ENCODE assay signal across 8 cellular contexts in genomic region chr19:1876494-1877279, GRCh38. TPM values are rescaled to one million over a fixed set of nuclear protein-coding genes. Genes with fewer than 3 reads are reported as not detected.
DNase-seq lines count a peak whose midpoint lies in the region; ATAC-seq, FAIRE-seq and TF ChIP-seq lines count a peak whose summit lies in the region.
"Not testable (repeated sequence)": the region's sequence is repeated elsewhere in the genome, so short reads cannot be mapped to it uniquely, and the experiment has no call there.

No MANE protein-coding gene starts in this region.

- H3K14ac ChIP-seq in mesenchymal stem cell (ENCODE audit: low read length in 2 of 2), result peak overlapping the region in 1 of 2 experiments; percentile 73

- not testable (repeated sequence) for BruUV-seq in GM12878 (replicated peaks; lab: Mats Ljungman, UMichigan)

- not testable (repeated sequence) for FAIRE-seq in GM12878 (lab: Jason Lieb, UNC)

- H3K4me2 ChIP-seq in GM12878 (ENCODE audit: control insufficient read depth, insufficient read depth) (peak overlapping the region; percentile 64), mesenchymal stem cell (ENCODE audit: low read length, poor library complexity, severe bottlenecking) (peak overlapping the region; percentile 69)

- H3K23ac ChIP-seq in mesenchymal stem cell (ENCODE audit: low read length in 2 of 2), result peak overlapping the region; percentile 49 to 100

- H3K9me3 Mint-ChIP-seq in T-helper 1 cell treated with Interleukin-12 subunit alpha and Interleukin-12 subunit beta and Interleukin-4 antibody, amounts not matched to agents 30 μg/mL and 1 μg/mL, for 36 hours, result not testable (repeated sequence)

- H3K18ac ChIP-seq in mesenchymal stem cell (ENCODE audit: low read depth in 1 of 2, low read length in 2 of 2), result peak overlapping the region; percentile 79 to 81

- peak overlapping the region; percentile 87 for H3K27ac Mint-ChIP-seq in T-helper 1 cell treated with Interleukin-12 subunit alpha and Interleukin-12 subunit beta and Interleukin-4 antibody, amounts not matched to agents 30 μg/mL and 1 μg/mL, for 36 hours

- not testable (repeated sequence) for TF ChIP-seq RAD21 in GM12878 (IDR thresholded peaks at IDR 0.05; ENCODE audit: insufficient read depth, low read depth, low read length)

- H2BK15ac ChIP-seq in mesenchymal stem cell (ENCODE audit: low read depth, poor library complexity, severe bottlenecking), result peak overlapping the region; percentile 73

- H3K4me3 ChIP-seq in AG04450 (ENCODE audit: low read depth, low read length) (peak overlapping the region; percentile 99), GM12878 (peak overlapping the region; percentile 60; the same call in 1 of the 2 replicates), fibroblast of villous mesenchyme (ENCODE audit: low read depth, low read length) (peak overlapping the region; percentile 85), mesenchymal stem cell (ENCODE audit: insufficient read depth in 1 of 2, low read depth in 1 of 2, low read length in 2 of 2) (peak overlapping the region; percentile 75 to 98), skeletal muscle cell (ENCODE audit: low read depth, low read length) (peak overlapping the region; percentile 99)

- not testable (repeated sequence) for H3K27me3 Mint-ChIP-seq in T-helper 1 cell treated with Interleukin-12 subunit alpha and Interleukin-12 subunit beta and Interleukin-4 antibody, amounts not matched to agents 30 μg/mL and 1 μg/mL, for 36 hours (ENCODE audit: low read depth)

- peak overlapping the region; percentile 11 for H3K27ac ChIP-seq in AG04450 (ENCODE audit: low read depth, low read length)
- peak overlapping the region; percentile 93 for H3K27ac ChIP-seq in GM12878 (ENCODE audit: control insufficient read depth, insufficient read depth)
- peak overlapping the region; percentile 8 for H3K27ac ChIP-seq in mesenchymal stem cell (ENCODE audit: low read length, poor library complexity, severe bottlenecking)

- SMC1A ChIA-PET in GM12878 (lab: Charles Lee; ENCODE audit: uncharacterized antibody, unreplicated experiment), result interaction anchor here (0.5 to 1.2 kb wide), 3 partner anchors 18 to 294 kb away, joined by 3 read pairs; no protein-coding TSS in a partner anchor

- H2BK120ac ChIP-seq in mesenchymal stem cell (ENCODE audit: low read depth, low read length), result peak overlapping the region; percentile 64

- RAD21 ChIA-PET in GM12878 (lab: Charles Lee; ENCODE audit: unreplicated experiment), result interaction anchor here (0.6 to 1.7 kb wide), 5 partner anchors 9 to 27 kb away, joined by 3 to 8 read pairs (median 4); partner anchors contain the start of gene ABHD17A

- not testable (repeated sequence) for TF ChIP-seq CTCF in AG04450 (IDR thresholded peaks at IDR 0.05; ENCODE audit: low read depth, low read length)
- 0 out of 6 replicates have a peak, but pooled peaks of 1 of the 3 experiments have one; percentile 5 for TF ChIP-seq CTCF in GM12878 (IDR thresholded peaks at IDR 0.05 in 2 of 3, conservative IDR thresholded peaks at IDR 0.05 in 1 of 3; ENCODE audit: control insufficient read depth in 2 of 3, extremely low read depth in 1 of 3, insufficient read depth in 1 of 3, low read depth in 3 of 3, low read length in 3 of 3)
- peak; percentile 5 for TF ChIP-seq CTCF in fibroblast of villous mesenchyme (IDR thresholded peaks at IDR 0.05; ENCODE audit: insufficient read depth, low read depth, low read length)

- not testable (repeated sequence) for H3K9me3 ChIP-seq in AG04450 (ENCODE audit: control insufficient read depth, insufficient read depth, low read length); GM12878 (replicated peaks; ENCODE audit: control insufficient read depth, insufficient read depth, low read length); mesenchymal stem cell (ENCODE audit: control insufficient read depth, low read length)

- peak overlapping the region; percentile 52; the same call in 1 of the 2 replicates for H3K9ac ChIP-seq in GM12878 (ENCODE audit: control insufficient read depth, insufficient read depth, low read length)
- peak overlapping the region; percentile 98 for H3K9ac ChIP-seq in mesenchymal stem cell (ENCODE audit: low read length)

- peak overlapping the region; percentile 90 for H3K4ac ChIP-seq in mesenchymal stem cell (ENCODE audit: low read depth in 1 of 2, low read length in 2 of 2)

- not testable (repeated sequence) for H3K4me1 ChIP-seq in GM12878 (ENCODE audit: control insufficient read depth, insufficient read depth, low read length)
- H3K4me1 ChIP-seq in mesenchymal stem cell (ENCODE audit: control insufficient read depth, insufficient read depth, low read depth, low read length), result peaks cover 22% of the 10 kb centered on the region

- H3K4me3 Mint-ChIP-seq in T-helper 1 cell treated with Interleukin-12 subunit alpha and Interleukin-12 subunit beta and Interleukin-4 antibody, amounts not matched to agents 30 μg/mL and 1 μg/mL, for 36 hours, result peak overlapping the region; percentile 86

- peak overlapping the region; percentile 81 for H2AK5ac ChIP-seq in mesenchymal stem cell (ENCODE audit: low read length, severe bottlenecking)

- in situ Hi-C loops in GM12878 (cut with MboI), result not testable (repeated sequence)

- peak; percentile 7 for ATAC-seq in GM19397 (IDR thresholded peaks at IDR 0.05; ENCODE audit: unreplicated experiment)
- ATAC-seq in HG03460 (IDR thresholded peaks at IDR 0.05; ENCODE audit: unreplicated experiment), result peak; percentile 7
- peak; percentile 14 for ATAC-seq in GM12878

- POLR2A ChIA-PET in AG04450 (lab: Yijun Ruan, JAX) (interaction anchor here (0.5 to 1.3 kb wide), 4 partner anchors 8 to 44 kb away, joined by 3 to 19 read pairs (median 8); partner anchors contain the start of gene ABHD17A), GM12878 (lab: Charles Lee) (interaction anchor here (0.6 to 2.4 kb wide), 9 partner anchors 9 to 176 kb away, joined by 3 to 15 read pairs (median 4); partner anchors contain the start of gene ABHD17A)

- H3K79me1 ChIP-seq in mesenchymal stem cell (replicated peaks; ENCODE audit: low read length, poor library complexity, severe bottlenecking), result peaks cover 22% of the 10 kb centered on the region

- not testable (repeated sequence) for H3K36me3 ChIP-seq in GM12878 (ENCODE audit: control insufficient read depth in 2 of 2, insufficient read depth in 2 of 2, low read length in 1 of 2)
- peaks cover 0 to 45% of the 10 kb centered on the region in 2 experiments for H3K36me3 ChIP-seq in mesenchymal stem cell (ENCODE audit: control insufficient read depth in 1 of 2, insufficient read depth in 2 of 2, low read depth in 1 of 2, low read length in 2 of 2)

- H4K8ac ChIP-seq in mesenchymal stem cell (ENCODE audit: low read length), result peak overlapping the region; percentile 99

- 48% methylated on average over 29 of the region's 53 CpGs for WGBS in GM12878 (ENCODE audit: insufficient coverage, insufficient replicate concordance, low lambda C conversion rate, missing lambda C conversion rate)
- WGBS in mesenchymal stem cell, result 28% methylated on average over 33 of the region's 53 CpGs

- H2BK5ac ChIP-seq in mesenchymal stem cell (ENCODE audit: low read depth, low read length, poor library complexity, severe bottlenecking), result peak overlapping the region; percentile 36

- H2AFZ ChIP-seq in GM12878 (ENCODE audit: control insufficient read depth, low read depth, low read length), result peak overlapping the region; percentile 53
- H2AFZ ChIP-seq in mesenchymal stem cell (ENCODE audit: low read depth, low read length), result peak overlapping the region; percentile 29

- intact Hi-C loops in GM12878 (cut with micrococcal nuclease; ENCODE audit: unreplicated experiment), result not testable (repeated sequence)

- H2BK12ac ChIP-seq in mesenchymal stem cell (ENCODE audit: low read length in 2 of 2), result peak overlapping the region; percentile 84 to 96

- H3K27me3 ChIP-seq in AG04450 (ENCODE audit: control insufficient read depth, insufficient read depth, low read length); GM12878 (replicated peaks in 1 of 2; ENCODE audit: control insufficient read depth in 2 of 2, insufficient read depth in 2 of 2, low read length in 1 of 2); mesenchymal stem cell (ENCODE audit: control insufficient read depth in 1 of 2, insufficient read depth in 1 of 2, low read length in 2 of 2): not testable (repeated sequence)

- H4K20me1 ChIP-seq in GM12878 (ENCODE audit: control insufficient read depth, insufficient read depth), result not testable (repeated sequence)

- peaks cover 18% of the 10 kb centered on the region for H3K36me3 Mint-ChIP-seq in T-helper 1 cell treated with Interleukin-12 subunit alpha and Interleukin-12 subunit beta and Interleukin-4 antibody, amounts not matched to agents 30 μg/mL and 1 μg/mL, for 36 hours (ENCODE audit: low read depth)

- TF ChIP-seq EP300 in GM12878 (IDR thresholded peaks at IDR 0.05; ENCODE audit: borderline replicate concordance in 1 of 2, control insufficient read depth in 1 of 2, low read depth in 2 of 2, low read length in 2 of 2), result not testable (repeated sequence)

- TF ChIP-seq POLR2A in GM12878 (IDR thresholded peaks at IDR 0.05; ENCODE audit: low read depth, low read length), result not testable (repeated sequence)

- H3K4me1 Mint-ChIP-seq in T-helper 1 cell treated with Interleukin-12 subunit alpha and Interleukin-12 subunit beta and Interleukin-4 antibody, amounts not matched to agents 30 μg/mL and 1 μg/mL, for 36 hours (ENCODE audit: low read depth), result peaks cover 17% of the 10 kb centered on the region

- CTCF ChIA-PET in AG04450 (lab: Charles Lee), result not testable (repeated sequence)
- CTCF ChIA-PET in GM12878 (lab: Yijun Ruan, JAX), result interaction anchor here (0.8 to 3.2 kb wide), 6 partner anchors 11 to 28 kb away, joined by 3 to 19 read pairs (median 6); partner anchors contain the start of gene REXO1

- peaks cover 39% of the 10 kb centered on the region for H3K79me2 ChIP-seq in GM12878 (ENCODE audit: control insufficient read depth, insufficient read depth, low read length)

- peak overlapping the region; percentile 95 for H4K91ac ChIP-seq in mesenchymal stem cell (ENCODE audit: low read length)

- DNase-seq in AG04450 (ENCODE audit: low read depth, low spot score); GM12878 (ENCODE audit: low read depth, low spot score); fibroblast of villous mesenchyme (ENCODE audit: low read depth); mesenchymal stem cell; skeletal muscle cell (ENCODE audit: low read depth): not testable (repeated sequence)

RNA-seq across cellular contexts. Expression of gene ABHD17A, which starts 8.6 kb away (rescaled TPM):
- polyA plus RNA-seq in AG04450 (2011; rRNA removed), result 30.8 and 54.5 TPM in 2 replicates
- polyA minus RNA-seq in AG04450 (2011; rRNA and poly(A)+ RNA removed), result 8.1 TPM in 2 replicates
- total RNA-seq in GM12878 (2013; cell fraction: nucleolus; rRNA removed), result 25.8 and 29.5 TPM in 2 replicates
- total RNA-seq in GM12878 (2014; rRNA removed), result 109 and 126 TPM in 2 replicates
- total RNA-seq in GM12878 (2014; rRNA removed; fragmentation: Illumina TruSeq; extraction: Trizol), result 5.6 and 7.0 TPM in 2 replicates
- 72.6 and 77.6 TPM in 2 replicates for total RNA-seq in GM12878 (2021)
- 8.6 TPM for polyA plus RNA-seq in GM12878 (2011; ENCODE audit: low read depth)
- polyA plus RNA-seq in GM12878 (2011; rRNA removed), result 7.7 and 25.3 TPM in 2 replicates
- 45.6 and 92.1 TPM in 2 replicates for polyA plus RNA-seq in GM12878 (2011; cell fraction: cytosol; rRNA removed)
- polyA plus RNA-seq in GM12878 (2011; cell fraction: nucleus; rRNA removed), result 158 and 188 TPM in 2 replicates
- polyA plus RNA-seq in GM12878 (2012), result 36.2 and 44.0 TPM in 2 replicates
- polyA plus RNA-seq in GM12878 (2014; fragmentation: Illumina TruSeq; extraction: Trizol), result 0.87 and 2.5 TPM in 2 replicates
- under 1 TPM in 1 of 2 experiments, not detected in 1; 0.13 TPM for polyA plus RNA-seq in GM12878 (2014; fragmentation: Nextera tagmentation; extraction: Ambion mirVana)
- 84.5 and 105 TPM in 2 replicates for polyA plus RNA-seq in GM12878 (2014; rRNA removed)
- 10 to 100 TPM; 28.8 to 45.7 TPM for polyA plus RNA-seq in GM12878 (2016; fragmentation: Nextera tagmentation; extraction: Ambion mirVana)
- 22.4 and 32.0 TPM in 2 replicates for polyA minus RNA-seq in GM12878 (2011; rRNA and poly(A)+ RNA removed)
- 21.4 and 26.9 TPM in 2 replicates for polyA minus RNA-seq in GM12878 (2011; cell fraction: cytosol; rRNA and poly(A)+ RNA removed)
- 13.5 and 18.1 TPM in 2 replicates for polyA minus RNA-seq in GM12878 (2011; cell fraction: nucleus; rRNA and poly(A)+ RNA removed)
- total RNA-seq in fibroblast of villous mesenchyme, result 45.8 and 62.2 TPM in 2 replicates
- 60.5 TPM for polyA plus RNA-seq in mesenchymal stem cell (2013, experiment 1 of 2)
- 60.5 TPM for polyA plus RNA-seq in mesenchymal stem cell (2013, experiment 2 of 2)

RNA-seq across cellular contexts. Expression of gene KLF16, which starts 13.3 kb away (rescaled TPM):
- polyA plus RNA-seq in AG04450 (2011; rRNA removed), result 3.4 and 4.4 TPM in 2 replicates
- polyA minus RNA-seq in AG04450 (2011; rRNA and poly(A)+ RNA removed), result 2.7 and 3.0 TPM in 2 replicates
- 4.1 and 5.1 TPM in 2 replicates for total RNA-seq in GM12878 (2013; cell fraction: nucleolus; rRNA removed)
- 5.4 and 6.2 TPM in 2 replicates for total RNA-seq in GM12878 (2014; rRNA removed)
- total RNA-seq in GM12878 (2014; rRNA removed; fragmentation: Illumina TruSeq; extraction: Trizol), result 2.2 and 2.6 TPM in 2 replicates
- total RNA-seq in GM12878 (2021), result 37.6 and 41.2 TPM in 2 replicates
- 2.1 TPM for polyA plus RNA-seq in GM12878 (2011; ENCODE audit: low read depth)
- polyA plus RNA-seq in GM12878 (2011; rRNA removed), result 0.89 and 1.6 TPM in 2 replicates
- polyA plus RNA-seq in GM12878 (2011; cell fraction: cytosol; rRNA removed), result 4.1 and 7.5 TPM in 2 replicates
- polyA plus RNA-seq in GM12878 (2011; cell fraction: nucleus; rRNA removed), result 11.3 and 26.9 TPM in 2 replicates
- polyA plus RNA-seq in GM12878 (2012), result 9.1 and 13.8 TPM in 2 replicates
- 0.57 and 2.6 TPM in 2 replicates for polyA plus RNA-seq in GM12878 (2014; fragmentation: Illumina TruSeq; extraction: Trizol)
- under 1 TPM; 0.03 to 0.24 TPM for polyA plus RNA-seq in GM12878 (2014; fragmentation: Nextera tagmentation; extraction: Ambion mirVana)
- polyA plus RNA-seq in GM12878 (2014; rRNA removed), result 13.4 and 13.7 TPM in 2 replicates
- polyA plus RNA-seq in GM12878 (2016; fragmentation: Nextera tagmentation; extraction: Ambion mirVana), result 1 to 10 TPM; 2.1 to 2.5 TPM
- polyA minus RNA-seq in GM12878 (2011; rRNA and poly(A)+ RNA removed), result 0.59 and 1.9 TPM in 2 replicates
- polyA minus RNA-seq in GM12878 (2011; cell fraction: cytosol; rRNA and poly(A)+ RNA removed), result 4.9 and 7.4 TPM in 2 replicates
- 1.5 and 6.3 TPM in 2 replicates for polyA minus RNA-seq in GM12878 (2011; cell fraction: nucleus; rRNA and poly(A)+ RNA removed)
- 10.4 and 16.8 TPM in 2 replicates for total RNA-seq in fibroblast of villous mesenchyme
- polyA plus RNA-seq in mesenchymal stem cell (2013, experiment 1 of 2), result 25.8 TPM
- 28.0 TPM for polyA plus RNA-seq in mesenchymal stem cell (2013, experiment 2 of 2)

RNA-seq across cellular contexts. Expression of gene REXO1, which starts 28.4 kb away (rescaled TPM):
- polyA plus RNA-seq in AG04450 (2011; rRNA removed), result 5.4 and 8.4 TPM in 2 replicates
- polyA minus RNA-seq in AG04450 (2011; rRNA and poly(A)+ RNA removed), result 7.1 and 9.0 TPM in 2 replicates
- 47.1 and 50.6 TPM in 2 replicates for total RNA-seq in GM12878 (2013; cell fraction: nucleolus; rRNA removed)
- total RNA-seq in GM12878 (2014; rRNA removed), result 5.2 and 11.7 TPM in 2 replicates
- total RNA-seq in GM12878 (2014; rRNA removed; fragmentation: Illumina TruSeq; extraction: Trizol), result 6.4 and 8.5 TPM in 2 replicates
- total RNA-seq in GM12878 (2021), result 38.1 and 45.2 TPM in 2 replicates
- polyA plus RNA-seq in GM12878 (2011; ENCODE audit: low read depth), result 8.9 TPM
- 2.7 and 9.5 TPM in 2 replicates for polyA plus RNA-seq in GM12878 (2011; rRNA removed)
- polyA plus RNA-seq in GM12878 (2011; cell fraction: cytosol; rRNA removed), result 16.1 and 17.2 TPM in 2 replicates
- 52.3 and 81.1 TPM in 2 replicates for polyA plus RNA-seq in GM12878 (2011; cell fraction: nucleus; rRNA removed)
- polyA plus RNA-seq in GM12878 (2012), result 23.8 and 34.3 TPM in 2 replicates
- polyA plus RNA-seq in GM12878 (2014; fragmentation: Illumina TruSeq; extraction: Trizol), result 4.0 and 8.2 TPM in 2 replicates
- polyA plus RNA-seq in GM12878 (2014; fragmentation: Nextera tagmentation; extraction: Ambion mirVana), result under 1 TPM; 0.03 to 0.64 TPM
- polyA plus RNA-seq in GM12878 (2014; rRNA removed), result 31.3 and 38.2 TPM in 2 replicates
- 1 to 10 TPM; 3.7 to 8.4 TPM for polyA plus RNA-seq in GM12878 (2016; fragmentation: Nextera tagmentation; extraction: Ambion mirVana)
- 9.6 and 10.0 TPM in 2 replicates for polyA minus RNA-seq in GM12878 (2011; rRNA and poly(A)+ RNA removed)
- 10.0 and 14.4 TPM in 2 replicates for polyA minus RNA-seq in GM12878 (2011; cell fraction: cytosol; rRNA and poly(A)+ RNA removed)
- 7.4 and 15.0 TPM in 2 replicates for polyA minus RNA-seq in GM12878 (2011; cell fraction: nucleus; rRNA and poly(A)+ RNA removed)
- total RNA-seq in fibroblast of villous mesenchyme, result 11.2 and 15.8 TPM in 2 replicates
- 16.0 TPM for polyA plus RNA-seq in mesenchymal stem cell (2013, experiment 1 of 2)
- 14.2 TPM for polyA plus RNA-seq in mesenchymal stem cell (2013, experiment 2 of 2)

RNA-seq across cellular contexts. Expression of gene ADAT3, which starts 28.5 kb away (rescaled TPM):
- polyA plus RNA-seq in AG04450 (2011; rRNA removed) (0.35 and 0.55 TPM in 2 replicates), GM12878 (2011; rRNA removed) (0.13 and 0.46 TPM in 2 replicates), GM12878 (2014; fragmentation: Illumina TruSeq; extraction: Trizol) (not detected in 2 replicates), GM12878 (2014; fragmentation: Nextera tagmentation; extraction: Ambion mirVana) (not detected), GM12878 (2014; rRNA removed) (11.0 and 13.2 TPM in 2 replicates), GM12878 (2016; fragmentation: Nextera tagmentation; extraction: Ambion mirVana) (1 to 10 TPM; 7.7 to 8.9 TPM)
- 0.17 and 0.37 TPM in 2 replicates for polyA minus RNA-seq in AG04450 (2011; rRNA and poly(A)+ RNA removed)
- 26.1 and 30.8 TPM in 2 replicates for total RNA-seq in GM12878 (2013; cell fraction: nucleolus; rRNA removed)
- total RNA-seq in GM12878 (2014; rRNA removed) (3.8 and 5.6 TPM in 2 replicates), GM12878 (2014; rRNA removed; fragmentation: Illumina TruSeq; extraction: Trizol) (0.27 TPM in 1 of 2 replicates, not detected in the other), GM12878 (2021) (11.6 and 11.8 TPM in 2 replicates), fibroblast of villous mesenchyme (3.9 and 4.5 TPM in 2 replicates)
- polyA plus RNA-seq in GM12878 (2011; ENCODE audit: low read depth), result 0.54 TPM
- 1.1 and 2.1 TPM in 2 replicates for polyA plus RNA-seq in GM12878 (2011; cell fraction: cytosol; rRNA removed)
- 5.4 and 12.3 TPM in 2 replicates for polyA plus RNA-seq in GM12878 (2011; cell fraction: nucleus; rRNA removed)
- 3.0 and 3.7 TPM in 2 replicates for polyA plus RNA-seq in GM12878 (2012)
- polyA minus RNA-seq in GM12878 (2011; rRNA and poly(A)+ RNA removed), result 0.62 TPM in 1 of 2 replicates, not detected in the other
- polyA minus RNA-seq in GM12878 (2011; cell fraction: cytosol; rRNA and poly(A)+ RNA removed), result 1.1 and 1.5 TPM in 2 replicates
- polyA minus RNA-seq in GM12878 (2011; cell fraction: nucleus; rRNA and poly(A)+ RNA removed), result 1.9 and 4.9 TPM in 2 replicates
- 4.9 TPM for polyA plus RNA-seq in mesenchymal stem cell (2013, experiment 1 of 2)
- 4.9 TPM for polyA plus RNA-seq in mesenchymal stem cell (2013, experiment 2 of 2)

RNA-seq across cellular contexts. Expression of gene SCAMP4, which starts 28.5 kb away (rescaled TPM):
- polyA plus RNA-seq in AG04450 (2011; rRNA removed), result 6.7 and 10.7 TPM in 2 replicates
- polyA minus RNA-seq in AG04450 (2011; rRNA and poly(A)+ RNA removed), result 9.7 and 12.6 TPM in 2 replicates
- 42.9 and 44.9 TPM in 2 replicates for total RNA-seq in GM12878 (2013; cell fraction: nucleolus; rRNA removed)
- 16.9 and 19.3 TPM in 2 replicates for total RNA-seq in GM12878 (2014; rRNA removed)
- total RNA-seq in GM12878 (2014; rRNA removed; fragmentation: Illumina TruSeq; extraction: Trizol), result 6.5 and 7.0 TPM in 2 replicates
- total RNA-seq in GM12878 (2021), result 34.7 and 38.7 TPM in 2 replicates
- polyA plus RNA-seq in GM12878 (2011; ENCODE audit: low read depth), result 8.1 TPM
- 2.7 and 5.6 TPM in 2 replicates for polyA plus RNA-seq in GM12878 (2011; rRNA removed)
- 6.9 and 10.0 TPM in 2 replicates for polyA plus RNA-seq in GM12878 (2011; cell fraction: cytosol; rRNA removed)
- 28.6 and 39.7 TPM in 2 replicates for polyA plus RNA-seq in GM12878 (2011; cell fraction: nucleus; rRNA removed)
- polyA plus RNA-seq in GM12878 (2012), result 21.9 and 26.7 TPM in 2 replicates
- 5.1 and 8.7 TPM in 2 replicates for polyA plus RNA-seq in GM12878 (2014; fragmentation: Illumina TruSeq; extraction: Trizol)
- 1 to 10 TPM in 1 of 2 experiments, under 1 TPM in 1; 0.63 to 2.3 TPM for polyA plus RNA-seq in GM12878 (2014; fragmentation: Nextera tagmentation; extraction: Ambion mirVana)
- polyA plus RNA-seq in GM12878 (2014; rRNA removed), result 24.4 and 33.2 TPM in 2 replicates
- 10 to 100 TPM; 33.8 to 34.4 TPM for polyA plus RNA-seq in GM12878 (2016; fragmentation: Nextera tagmentation; extraction: Ambion mirVana)
- polyA minus RNA-seq in GM12878 (2011; rRNA and poly(A)+ RNA removed), result 3.1 and 15.0 TPM in 2 replicates
- 7.0 and 10.7 TPM in 2 replicates for polyA minus RNA-seq in GM12878 (2011; cell fraction: cytosol; rRNA and poly(A)+ RNA removed)
- polyA minus RNA-seq in GM12878 (2011; cell fraction: nucleus; rRNA and poly(A)+ RNA removed), result 9.1 and 17.2 TPM in 2 replicates
- total RNA-seq in fibroblast of villous mesenchyme, result 40.6 and 49.2 TPM in 2 replicates
- polyA plus RNA-seq in mesenchymal stem cell (2013, experiment 1 of 2), result 66.6 TPM
- polyA plus RNA-seq in mesenchymal stem cell (2013, experiment 2 of 2), result 67.9 TPM

Comparison
In these comparisons a context has a peak if more than half of its experiments do, and no peak if none do; other contexts are left out.
1. H3K27ac ChIP-seq: peak in every context shown above with its lines; median percentile 93 in GM12878; 11 in AG04450; 8 in mesenchymal stem cell.